In the genomic region with DNA sequence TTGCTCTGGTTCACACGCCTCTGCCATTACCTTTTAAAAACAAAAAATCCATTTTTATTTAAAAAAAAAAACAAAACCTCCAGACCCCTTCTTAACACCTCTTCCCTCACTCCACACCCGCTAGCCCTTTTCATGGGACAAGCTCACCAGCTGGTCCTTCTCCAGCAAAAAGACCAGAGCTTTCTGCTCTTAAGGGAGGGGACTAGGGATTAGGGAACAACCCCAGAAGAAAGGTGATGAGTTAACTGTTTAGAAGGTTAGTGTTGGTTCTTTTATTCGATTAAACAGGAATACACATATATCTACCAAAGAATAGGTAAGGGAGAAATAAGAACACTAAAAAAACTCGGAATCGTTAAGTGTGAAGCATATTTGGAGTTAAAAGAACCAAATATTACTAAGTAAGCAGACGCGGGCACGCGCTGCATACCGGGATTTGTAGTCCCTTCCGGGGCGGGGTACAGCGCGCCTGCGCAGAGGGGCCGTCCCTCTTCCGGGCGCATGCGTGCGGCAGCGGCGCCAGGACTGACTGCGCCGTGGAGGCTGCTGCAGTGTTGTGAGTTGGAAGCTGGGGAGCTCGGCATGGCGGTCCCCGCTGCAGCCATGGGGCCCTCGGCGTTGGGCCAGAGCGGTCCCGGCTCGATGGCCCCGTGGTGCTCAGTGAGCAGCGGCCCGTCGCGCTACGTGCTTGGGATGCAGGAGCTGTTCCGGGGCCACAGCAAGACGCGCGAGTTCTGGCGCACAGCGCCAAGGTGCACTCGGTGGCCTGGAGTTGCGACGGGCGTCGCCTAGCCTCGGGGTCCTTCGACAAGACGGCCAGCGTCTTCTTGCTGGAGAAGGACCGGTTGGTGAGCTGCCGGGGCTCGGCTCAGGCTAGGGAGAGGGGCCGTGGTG, we compare ENCODE assay signal across 1 cellular context.
A peak's percentile ranks its signal among the peaks of the same experiment; 100 is the strongest.
TF ChIP-seq lines count a peak whose summit lies in the region.

No MANE protein-coding gene starts in this region.

TF ChIP-seq in HepG2, 621 proteins besides CTCF, POLR2A, EP300 and RAD21:
- TF ChIP-seq ZFX (CRISPR knock-in tag; IDR thresholded peaks at IDR 0.05; ENCODE audit: low read depth): peak; percentile 40; the same call in 1 of the 2 replicates
- TF ChIP-seq, protein P1, sequence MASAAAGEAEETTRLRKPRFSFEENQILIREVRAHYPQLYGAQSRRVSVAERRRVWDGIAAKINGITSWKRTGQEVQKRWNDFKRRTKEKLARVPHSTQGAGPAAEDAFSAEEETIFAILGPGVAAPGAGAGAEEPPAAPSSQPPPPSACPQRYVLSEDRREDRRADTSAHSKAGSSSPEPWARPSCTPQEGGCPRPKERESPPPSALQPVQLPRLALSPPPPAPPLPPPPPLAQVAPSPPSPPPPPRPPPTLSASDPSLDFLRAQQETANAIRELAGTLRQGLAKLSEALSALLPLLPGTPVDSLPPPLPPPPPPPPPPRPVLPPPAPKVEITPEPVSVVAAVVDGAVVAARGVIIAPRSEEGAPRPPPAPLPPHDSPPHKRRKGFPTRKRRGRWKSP (CRISPR knock-in tag; IDR thresholded peaks at IDR 0.05): peak; percentile 45; the same call in 1 of the 2 replicates
- TF ChIP-seq GABPB1 (CRISPR knock-in tag; IDR thresholded peaks at IDR 0.05): peak; percentile 22; the same call in 1 of the 2 replicates
- TF ChIP-seq ARID4A (CRISPR knock-in tag; IDR thresholded peaks at IDR 0.05; ENCODE audit: borderline replicate concordance): 0 out of 2 replicates have a peak, but pooled peaks have one; percentile 18
- TF ChIP-seq THAP11 (CRISPR knock-in tag; IDR thresholded peaks at IDR 0.05): peak; percentile 84
- TF ChIP-seq ZFY (CRISPR knock-in tag; IDR thresholded peaks at IDR 0.05): peak; percentile 26; the same call in 1 of the 2 replicates
- TF ChIP-seq ZNF143 (CRISPR knock-in tag; IDR thresholded peaks at IDR 0.05): peak; percentile 37; the same call in 1 of the 2 replicates
- TF ChIP-seq, protein P2, sequence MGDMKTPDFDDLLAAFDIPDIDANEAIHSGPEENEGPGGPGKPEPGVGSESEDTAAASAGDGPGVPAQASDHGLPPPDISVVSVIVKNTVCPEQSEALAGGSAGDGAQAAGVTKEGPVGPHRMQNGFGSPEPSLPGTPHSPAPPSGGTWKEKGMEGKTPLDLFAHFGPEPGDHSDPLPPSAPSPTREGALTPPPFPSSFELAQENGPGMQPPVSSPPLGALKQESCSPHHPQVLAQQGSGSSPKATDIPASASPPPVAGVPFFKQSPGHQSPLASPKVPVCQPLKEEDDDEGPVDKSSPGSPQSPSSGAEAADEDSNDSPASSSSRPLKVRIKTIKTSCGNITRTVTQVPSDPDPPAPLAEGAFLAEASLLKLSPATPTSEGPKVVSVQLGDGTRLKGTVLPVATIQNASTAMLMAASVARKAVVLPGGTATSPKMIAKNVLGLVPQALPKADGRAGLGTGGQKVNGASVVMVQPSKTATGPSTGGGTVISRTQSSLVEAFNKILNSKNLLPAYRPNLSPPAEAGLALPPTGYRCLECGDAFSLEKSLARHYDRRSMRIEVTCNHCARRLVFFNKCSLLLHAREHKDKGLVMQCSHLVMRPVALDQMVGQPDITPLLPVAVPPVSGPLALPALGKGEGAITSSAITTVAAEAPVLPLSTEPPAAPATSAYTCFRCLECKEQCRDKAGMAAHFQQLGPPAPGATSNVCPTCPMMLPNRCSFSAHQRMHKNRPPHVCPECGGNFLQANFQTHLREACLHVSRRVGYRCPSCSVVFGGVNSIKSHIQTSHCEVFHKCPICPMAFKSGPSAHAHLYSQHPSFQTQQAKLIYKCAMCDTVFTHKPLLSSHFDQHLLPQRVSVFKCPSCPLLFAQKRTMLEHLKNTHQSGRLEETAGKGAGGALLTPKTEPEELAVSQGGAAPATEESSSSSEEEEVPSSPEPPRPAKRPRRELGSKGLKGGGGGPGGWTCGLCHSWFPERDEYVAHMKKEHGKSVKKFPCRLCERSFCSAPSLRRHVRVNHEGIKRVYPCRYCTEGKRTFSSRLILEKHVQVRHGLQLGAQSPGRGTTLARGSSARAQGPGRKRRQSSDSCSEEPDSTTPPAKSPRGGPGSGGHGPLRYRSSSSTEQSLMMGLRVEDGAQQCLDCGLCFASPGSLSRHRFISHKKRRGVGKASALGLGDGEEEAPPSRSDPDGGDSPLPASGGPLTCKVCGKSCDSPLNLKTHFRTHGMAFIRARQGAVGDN (CRISPR knock-in tag; IDR thresholded peaks at IDR 0.05): peak; percentile 32; the same call in 1 of the 2 replicates
- peak; percentile 48; the same call in 1 of the 2 replicates for TF ChIP-seq PHF8 (CRISPR knock-in tag; IDR thresholded peaks at IDR 0.05)
